ENCODE assay signal across 10 cellular contexts in the genomic region with DNA sequence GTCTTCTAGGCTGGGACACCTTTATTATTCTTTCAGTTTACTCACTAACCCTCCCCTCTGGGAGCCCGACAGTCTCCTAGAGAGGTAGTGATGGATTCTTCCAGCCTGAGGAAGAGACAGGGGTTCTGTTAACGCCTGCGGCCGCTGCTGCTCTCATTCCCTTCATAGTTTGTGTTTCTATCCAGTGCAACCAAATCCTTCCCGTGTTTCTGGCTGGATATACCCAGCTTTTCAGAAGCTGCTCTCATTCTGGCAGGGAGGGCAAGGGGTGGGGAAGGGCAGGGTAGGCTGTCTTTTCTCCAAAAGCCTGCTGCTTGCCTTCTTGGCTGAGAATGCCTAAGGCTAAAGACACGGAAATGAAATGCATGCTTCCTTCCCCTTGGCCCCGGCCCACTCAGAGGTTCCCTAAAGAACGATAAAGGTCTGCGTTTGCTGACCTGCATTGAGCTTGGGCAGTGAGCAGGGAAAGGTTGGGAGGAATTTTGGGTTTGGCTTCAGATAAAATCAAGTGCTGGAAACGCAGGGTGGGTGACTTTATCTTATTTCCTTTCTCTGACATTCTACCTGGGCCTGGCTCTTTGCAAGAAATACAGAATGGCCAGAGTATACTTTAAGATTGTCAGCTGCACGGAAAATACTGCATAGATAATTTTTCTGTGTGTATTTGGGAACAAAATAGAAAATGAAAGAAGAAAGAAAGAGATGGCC.
DNase-seq lines count a peak whose midpoint lies in the region; ATAC-seq, FAIRE-seq and TF ChIP-seq lines count a peak whose summit lies in the region.
"Had no signal": no experiment of that assay in that cellular context is flagged by ENCODE, and none has a peak within 500 bp of the region (broad histone marks: within the 10 kb centered on the region; RNA-seq: fewer than 3 reads in every experiment).

No MANE protein-coding gene starts in this region.

- H3K27me3 ChIP-seq in astrocyte (ENCODE audit: insufficient read depth, low read length) (no peaks in the 10 kb centered on the region), right cardiac atrium (ENCODE audit: control insufficient read depth, insufficient read depth) (no peaks in the 10 kb centered on the region), rectal smooth muscle tissue (ENCODE audit: control insufficient read depth, insufficient read depth, low read length) (no peaks in the 10 kb centered on the region)

- H3K27me3 Mint-ChIP-seq in astrocyte (ENCODE audit: low read depth, unreplicated experiment) = no peaks in the 10 kb centered on the region
- no peaks in the 10 kb centered on the region for H3K27me3 Mint-ChIP-seq in activated naive CD4-positive, alpha-beta T cell treated with anti-CD3 and anti-CD28 coated beads for 36 hours (ENCODE audit: low read depth)
- H3K27me3 Mint-ChIP-seq in activated T-cell treated with anti-CD3 and anti-CD28 coated beads, Interleukin-2, amount 50 U/mL, for 72 hours (ENCODE audit: low read depth) = peaks cover 8% of the 10 kb centered on the region

- H3K9ac ChIP-seq in astrocyte (ENCODE audit: low read length) = peak overlapping the region; percentile 71
- no peak overlapping the region for H3K9ac ChIP-seq in rectal smooth muscle tissue (ENCODE audit: low read length)

- FAIRE-seq in astrocyte (lab: Jason Lieb, UNC) = no peak

- no peaks in the 10 kb centered on the region for H3K9me3 ChIP-seq in astrocyte (ENCODE audit: insufficient read depth, low read depth, low read length)
- no peaks in the 10 kb centered on the region for H3K9me3 ChIP-seq in right cardiac atrium (ENCODE audit: control insufficient read depth, low read length)

- H3K36me3 Mint-ChIP-seq in astrocyte (ENCODE audit: low read depth, unreplicated experiment) = peaks cover 16% of the 10 kb centered on the region
- peaks cover 33% of the 10 kb centered on the region for H3K36me3 Mint-ChIP-seq in activated naive CD4-positive, alpha-beta T cell treated with anti-CD3 and anti-CD28 coated beads for 36 hours (ENCODE audit: low read depth)
- peaks cover 0 to 12% of the 10 kb centered on the region in 2 donors for H3K36me3 Mint-ChIP-seq in activated T-cell treated with anti-CD3 and anti-CD28 coated beads, Interleukin-2, amount 50 U/mL, for 72 hours (ENCODE audit: insufficient read depth in 2 of 2)

- intact Hi-C loops in right cardiac atrium (cut with DNase I) = no loop called here
- intact Hi-C loops in activated naive CD4-positive, alpha-beta T cell treated with anti-CD3 and anti-CD28 coated beads for 36 hours (cut with micrococcal nuclease) = no loop called here

- ATAC-seq in right cardiac atrium = peak; percentile 76 to 90
- ATAC-seq in activated T-cell treated with anti-CD3 and anti-CD28 coated beads, Interleukin-2, amount 50 U/mL, for 72 hours (replicated peaks in 1 of 2) = no peak

- no peaks in the 10 kb centered on the region for H3K9me3 Mint-ChIP-seq in astrocyte (ENCODE audit: unreplicated experiment)
- H3K9me3 Mint-ChIP-seq in activated naive CD4-positive, alpha-beta T cell treated with anti-CD3 and anti-CD28 coated beads for 36 hours = no peaks in the 10 kb centered on the region
- no peaks in the 10 kb centered on the region for H3K9me3 Mint-ChIP-seq in activated T-cell treated with anti-CD3 and anti-CD28 coated beads, Interleukin-2, amount 50 U/mL, for 72 hours

- H2AFZ ChIP-seq in astrocyte (ENCODE audit: low read depth, low read length) = peak overlapping the region; percentile 37

- peaks cover 24% of the 10 kb centered on the region for H3K4me1 Mint-ChIP-seq in astrocyte (ENCODE audit: low read depth, unreplicated experiment)
- peaks cover 13% of the 10 kb centered on the region for H3K4me1 Mint-ChIP-seq in activated naive CD4-positive, alpha-beta T cell treated with anti-CD3 and anti-CD28 coated beads for 36 hours (ENCODE audit: low read depth)
- peaks cover 22% of the 10 kb centered on the region for H3K4me1 Mint-ChIP-seq in activated T-cell treated with anti-CD3 and anti-CD28 coated beads, Interleukin-2, amount 50 U/mL, for 72 hours (ENCODE audit: low read depth)

- H3K4me3 Mint-ChIP-seq in astrocyte (ENCODE audit: unreplicated experiment) = no peak overlapping the region
- no peak overlapping the region for H3K4me3 Mint-ChIP-seq in activated naive CD4-positive, alpha-beta T cell treated with anti-CD3 and anti-CD28 coated beads for 36 hours
- no peak overlapping the region for H3K4me3 Mint-ChIP-seq in activated T-cell treated with anti-CD3 and anti-CD28 coated beads, Interleukin-2, amount 50 U/mL, for 72 hours

- peak overlapping the region; percentile 59 for H3K4me3 ChIP-seq in astrocyte (ENCODE audit: insufficient read depth, low read depth, low read length)
- no peak overlapping the region for H3K4me3 ChIP-seq in right cardiac atrium (ENCODE audit: low read length)
- no peak overlapping the region for H3K4me3 ChIP-seq in rectal smooth muscle tissue (ENCODE audit: low read length)

- peak; percentile 29 for DNase-seq in GM03348 (ENCODE audit: low spot score)
- DNase-seq in astrocyte (ENCODE audit: low read depth) = peak; percentile 61
- peak in 2 of 3 donors; percentile 30 to 77 for DNase-seq in right cardiac atrium
- no peak for DNase-seq in medulla oblongata (ENCODE audit: extremely low spot score)
- no peak for DNase-seq in activated naive CD4-positive, alpha-beta T cell treated with anti-CD3 and anti-CD28 coated beads for 36 hours
- DNase-seq in activated T-cell treated with anti-CD3 and anti-CD28 coated beads, Interleukin-2, amount 50 U/mL, for 72 hours = no peak
- DNase-seq in NCI-H2081 (lab: John Stamatoyannopoulos, UW) = no peak
- DNase-seq: DMS 273 treated with DMSO at 0.1 percent for 48 hours, retina had no signal

- WGBS in right cardiac atrium = 56% methylated on average over 11 of the region's 11 CpGs

- H3K4me1 ChIP-seq in astrocyte (ENCODE audit: insufficient read depth, low read length) (peaks cover 18% of the 10 kb centered on the region), right cardiac atrium (ENCODE audit: control insufficient read depth, insufficient read depth, low read length) (no peaks in the 10 kb centered on the region), rectal smooth muscle tissue (ENCODE audit: control insufficient read depth, insufficient read depth, low read length) (peaks cover 14% of the 10 kb centered on the region)

- H3K79me2 ChIP-seq in astrocyte (ENCODE audit: insufficient read depth, low read length) = no peaks in the 10 kb centered on the region

- no peaks in the 10 kb centered on the region for H3K36me3 ChIP-seq in astrocyte (ENCODE audit: insufficient read depth, low read length)
- no peaks in the 10 kb centered on the region for H3K36me3 ChIP-seq in rectal smooth muscle tissue (ENCODE audit: control insufficient read depth, insufficient read depth, low read length)

- H3K4me2 ChIP-seq in astrocyte (ENCODE audit: low read length) = peak overlapping the region; percentile 84

- H3K27ac Mint-ChIP-seq in astrocyte (ENCODE audit: unreplicated experiment) = peak overlapping the region; percentile 98
- no peak overlapping the region for H3K27ac Mint-ChIP-seq in activated naive CD4-positive, alpha-beta T cell treated with anti-CD3 and anti-CD28 coated beads for 36 hours
- no peak overlapping the region for H3K27ac Mint-ChIP-seq in activated T-cell treated with anti-CD3 and anti-CD28 coated beads, Interleukin-2, amount 50 U/mL, for 72 hours

- H3K27ac ChIP-seq in astrocyte (ENCODE audit: low read depth, low read length) (peak overlapping the region; percentile 92), right cardiac atrium (ENCODE audit: low read length) (no peak overlapping the region), rectal smooth muscle tissue (ENCODE audit: low read depth, low read length) (peak overlapping the region; percentile 45)

- TF ChIP-seq CTCF in astrocyte (IDR thresholded peaks at IDR 0.05; ENCODE audit: insufficient read depth, low read depth, low read length) = no peak

- no peaks in the 10 kb centered on the region for H4K20me1 ChIP-seq in astrocyte (ENCODE audit: insufficient read depth, low read length)

- CTCF ChIA-PET in activated naive CD4-positive, alpha-beta T cell treated with anti-CD3 and anti-CD28 coated beads for 36 hours (lab: Charles Lee) = no interaction called here

Comparison
In these comparisons a context has a peak if more than half of its experiments do, and no peak if none do; other contexts are left out.
1. DNase-seq: peak in GM03348 (single experiment), astrocyte (single experiment) and right cardiac atrium (2 of 3); none in medulla oblongata (single experiment), activated naive CD4-positive, alpha-beta T cell treated with anti-CD3 and anti-CD28 coated beads for 36 hours (single experiment), activated T-cell treated with anti-CD3 and anti-CD28 coated beads, Interleukin-2, amount 50 U/mL, for 72 hours (0 of 2) and NCI-H2081 (0 of 2).
2. ATAC-seq: peak in right cardiac atrium (2 of 2); none in activated T-cell treated with anti-CD3 and anti-CD28 coated beads, Interleukin-2, amount 50 U/mL, for 72 hours (0 of 2).